Comparison of ENCODE assay signal across 1 cellular context in the genomic region with DNA sequence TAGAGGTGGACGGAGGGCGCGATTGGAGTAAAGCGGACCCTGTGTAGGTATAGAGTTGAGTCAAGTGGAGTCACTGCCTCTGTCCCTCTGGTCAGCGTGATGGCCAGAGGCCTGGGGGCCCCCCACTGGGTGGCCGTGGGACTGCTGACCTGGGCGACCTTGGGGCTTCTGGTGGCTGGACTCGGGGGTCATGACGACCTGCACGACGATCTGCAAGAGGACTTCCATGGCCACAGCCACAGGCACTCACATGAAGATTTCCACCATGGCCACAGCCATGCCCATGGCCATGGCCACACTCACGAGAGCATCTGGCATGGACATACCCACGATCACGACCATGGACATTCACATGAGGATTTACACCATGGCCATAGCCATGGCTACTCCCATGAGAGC.
TF ChIP-seq lines count a peak whose summit lies in the region.

No MANE protein-coding gene starts in this region.

TF ChIP-seq in HepG2, 621 proteins besides CTCF, POLR2A, EP300 and RAD21 (continued from another document):
- peak; percentile 78; the same call in 1 of the 2 replicates for TF ChIP-seq FOXO4 (CRISPR knock-in tag; conservative IDR thresholded peaks at IDR 0.05)
- 0 out of 2 replicates have a peak, but pooled peaks have one; percentile 9 for TF ChIP-seq STAG1 (CRISPR knock-in tag; IDR thresholded peaks at IDR 0.05)
- no peak for TF ChIP-seq ZNF138 (CRISPR knock-in tag; IDR thresholded peaks at IDR 0.05; ENCODE audit: low read depth)
- no peak for TF ChIP-seq SP1 (IDR thresholded peaks at IDR 0.05)
- no peak for TF ChIP-seq SP1 (CRISPR knock-in tag; IDR thresholded peaks at IDR 0.05)
- TF ChIP-seq SIX4 (CRISPR knock-in tag; IDR thresholded peaks at IDR 0.05) = 0 out of 2 replicates have a peak, but pooled peaks have one; percentile 4
